In the genomic region with DNA sequence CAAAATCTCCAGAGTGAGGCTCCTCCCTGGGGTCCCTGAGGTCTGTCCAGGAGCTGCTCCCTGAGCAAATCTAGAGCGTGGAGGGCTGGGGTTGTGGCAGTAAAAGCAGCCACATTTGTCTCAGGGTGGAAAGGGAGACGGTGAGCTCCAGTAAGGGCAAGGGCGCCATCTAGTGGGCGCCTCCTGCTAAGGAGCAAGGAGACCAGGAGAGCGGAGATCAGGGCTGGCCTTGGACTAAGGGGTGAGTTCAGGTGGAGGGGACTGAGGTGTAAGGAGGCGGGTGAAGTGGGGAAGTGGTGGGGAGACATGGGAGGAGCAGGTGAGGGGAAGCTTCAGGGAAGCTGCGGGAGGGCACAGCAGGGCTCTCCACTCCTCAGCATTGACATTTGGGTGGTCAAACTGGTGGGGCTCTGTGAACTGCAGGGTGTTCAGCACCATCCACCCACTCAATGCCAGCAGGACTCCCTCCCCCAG, we compare ENCODE assay signal across 8 cellular contexts. TPM values are rescaled to one million over a fixed set of nuclear protein-coding genes. Genes with fewer than 3 reads are reported as not detected.
A peak's percentile ranks its signal among the peaks of the same experiment; 100 is the strongest.
DNase-seq lines count a peak whose midpoint lies in the region; ATAC-seq and TF ChIP-seq lines count a peak whose summit lies in the region.

No MANE protein-coding gene starts in this region.

- H3K4me2 ChIP-seq in GM23338 = peak overlapping the region; percentile 49; the same call in 1 of the 2 replicates

- H3K27ac Mint-ChIP-seq in GM23338 = no peak overlapping the region

- H3K9me3 Mint-ChIP-seq in GM23338 = no peaks in the 10 kb centered on the region

- H3K79me2 ChIP-seq in GM23338 (replicated peaks; ENCODE audit: insufficient read depth) = no peaks in the 10 kb centered on the region

- H4K20me1 ChIP-seq in GM23338 (replicated peaks; ENCODE audit: insufficient read depth) = no peaks in the 10 kb centered on the region; the same call in 1 of the 2 replicates

- H3K4me3 ChIP-seq in AG09309 (ENCODE audit: control insufficient read depth, low read depth, low read length) (no peak overlapping the region), GM23338 (no peak overlapping the region)

- H3K27me3 ChIP-seq in GM23338 (ENCODE audit: insufficient read depth) = peaks cover 66% of the 10 kb centered on the region

- H3K36me3 Mint-ChIP-seq in GM23338 (ENCODE audit: low read depth) = no peaks in the 10 kb centered on the region

- ATAC-seq in GM23338 (peak; percentile 99), left lobe of liver (peak; percentile 98), GM18498 (IDR thresholded peaks at IDR 0.05; ENCODE audit: unreplicated experiment) (no peak)

- peak; percentile 98 for TF ChIP-seq CTCF in AG09309 (IDR thresholded peaks at IDR 0.05; ENCODE audit: control insufficient read depth, insufficient read depth, low read depth, low read length, missing control alignments)
- peak; percentile 80 to 94 for TF ChIP-seq CTCF in GM23338 (conservative IDR thresholded peaks at IDR 0.05; ENCODE audit: low read depth in 2 of 2)

- H3K9me2 ChIP-seq in GM23338 (ENCODE audit: insufficient read depth) = no peaks in the 10 kb centered on the region

- H3K27ac ChIP-seq in GM23338 (ENCODE audit: low read depth) = no peak overlapping the region

- peaks cover 10% of the 10 kb centered on the region; the same call in 2 of the 3 replicates for H3K4me1 Mint-ChIP-seq in GM23338

- no peaks in the 10 kb centered on the region for H3K36me3 ChIP-seq in GM23338 (ENCODE audit: insufficient read depth)

- H3K4me1 ChIP-seq in GM23338 (ENCODE audit: insufficient read depth) = 0 out of 2 replicates have a peak, but pooled peaks cover 4% of the 10 kb centered on the region

- H2AFZ ChIP-seq in GM23338 = peak overlapping the region; percentile 89

- H3F3A ChIP-seq in GM23338 (replicated peaks; ENCODE audit: low read depth) = no peaks in the 10 kb centered on the region

- DNase-seq in AG09309 (ENCODE audit: low read depth) (peak; percentile 13), GM23338 (ENCODE audit: low spot score) (peak; percentile 94), NCI-H2196 treated with DMSO at 0.1 percent for 48 hours (lab: John Stamatoyannopoulos, UW; ENCODE audit: unreplicated experiment) (peak; percentile 45), left lobe of liver (ENCODE audit: low spot score) (peak; percentile 69)
- peak; percentile 74 for DNase-seq in activated CD4-positive, CD25-positive, alpha-beta regulatory T cell treated with anti-CD3 and anti-CD28 coated beads, Interleukin-2, amount 50 U/mL, for 16 hours (ENCODE audit: low read depth, low spot score)
- DNase-seq in central memory CD4-positive, alpha-beta T cell = peak; percentile 79
- DNase-seq in stimulated activated CD4-positive, alpha-beta T cell treated with anti-CD3 and anti-CD28 coated beads, Interleukin-4, amount 100 ng/mL, for 4 hours = peak; percentile 75 to 87

- peaks cover 37% of the 10 kb centered on the region for H3K27me3 Mint-ChIP-seq in GM23338 (ENCODE audit: insufficient read depth, low read depth, poor library complexity)

- H3K4me3 Mint-ChIP-seq in GM23338 = no peak overlapping the region

TF ChIP-seq in GM23338, 12 proteins besides CTCF, POLR2A, EP300 and RAD21:
- no peak for TF ChIP-seq ZNF114 (CRISPR knock-in tag; IDR thresholded peaks at IDR 0.05)
- no peak for TF ChIP-seq CREB1 (CRISPR knock-in tag; IDR thresholded peaks at IDR 0.05; ENCODE audit: low read depth)
- no peak for TF ChIP-seq EZH2 (IDR thresholded peaks at IDR 0.05; ENCODE audit: low read depth, unreplicated experiment)
- TF ChIP-seq, protein P1, sequence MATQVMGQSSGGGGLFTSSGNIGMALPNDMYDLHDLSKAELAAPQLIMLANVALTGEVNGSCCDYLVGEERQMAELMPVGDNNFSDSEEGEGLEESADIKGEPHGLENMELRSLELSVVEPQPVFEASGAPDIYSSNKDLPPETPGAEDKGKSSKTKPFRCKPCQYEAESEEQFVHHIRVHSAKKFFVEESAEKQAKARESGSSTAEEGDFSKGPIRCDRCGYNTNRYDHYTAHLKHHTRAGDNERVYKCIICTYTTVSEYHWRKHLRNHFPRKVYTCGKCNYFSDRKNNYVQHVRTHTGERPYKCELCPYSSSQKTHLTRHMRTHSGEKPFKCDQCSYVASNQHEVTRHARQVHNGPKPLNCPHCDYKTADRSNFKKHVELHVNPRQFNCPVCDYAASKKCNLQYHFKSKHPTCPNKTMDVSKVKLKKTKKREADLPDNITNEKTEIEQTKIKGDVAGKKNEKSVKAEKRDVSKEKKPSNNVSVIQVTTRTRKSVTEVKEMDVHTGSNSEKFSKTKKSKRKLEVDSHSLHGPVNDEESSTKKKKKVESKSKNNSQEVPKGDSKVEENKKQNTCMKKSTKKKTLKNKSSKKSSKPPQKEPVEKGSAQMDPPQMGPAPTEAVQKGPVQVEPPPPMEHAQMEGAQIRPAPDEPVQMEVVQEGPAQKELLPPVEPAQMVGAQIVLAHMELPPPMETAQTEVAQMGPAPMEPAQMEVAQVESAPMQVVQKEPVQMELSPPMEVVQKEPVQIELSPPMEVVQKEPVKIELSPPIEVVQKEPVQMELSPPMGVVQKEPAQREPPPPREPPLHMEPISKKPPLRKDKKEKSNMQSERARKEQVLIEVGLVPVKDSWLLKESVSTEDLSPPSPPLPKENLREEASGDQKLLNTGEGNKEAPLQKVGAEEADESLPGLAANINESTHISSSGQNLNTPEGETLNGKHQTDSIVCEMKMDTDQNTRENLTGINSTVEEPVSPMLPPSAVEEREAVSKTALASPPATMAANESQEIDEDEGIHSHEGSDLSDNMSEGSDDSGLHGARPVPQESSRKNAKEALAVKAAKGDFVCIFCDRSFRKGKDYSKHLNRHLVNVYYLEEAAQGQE (IDR thresholded peaks at IDR 0.05; ENCODE audit: unreplicated experiment) = no peak
- TF ChIP-seq, protein P2, sequence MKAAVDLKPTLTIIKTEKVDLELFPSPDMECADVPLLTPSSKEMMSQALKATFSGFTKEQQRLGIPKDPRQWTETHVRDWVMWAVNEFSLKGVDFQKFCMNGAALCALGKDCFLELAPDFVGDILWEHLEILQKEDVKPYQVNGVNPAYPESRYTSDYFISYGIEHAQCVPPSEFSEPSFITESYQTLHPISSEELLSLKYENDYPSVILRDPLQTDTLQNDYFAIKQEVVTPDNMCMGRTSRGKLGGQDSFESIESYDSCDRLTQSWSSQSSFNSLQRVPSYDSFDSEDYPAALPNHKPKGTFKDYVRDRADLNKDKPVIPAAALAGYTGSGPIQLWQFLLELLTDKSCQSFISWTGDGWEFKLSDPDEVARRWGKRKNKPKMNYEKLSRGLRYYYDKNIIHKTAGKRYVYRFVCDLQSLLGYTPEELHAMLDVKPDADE (IDR thresholded peaks at IDR 0.05) = no peak

RNA-seq across cellular contexts. Expression of a gene that starts 5.3 kb away (rescaled TPM):
- not detected in 2 replicates for total RNA-seq in GM23338 (2014; rRNA removed; shearing (Covaris generic))
- polyA plus RNA-seq in GM23338 (2016; fragmentation: Nextera tagmentation; extraction: Ambion mirVana) = not detected in 2 replicates
- 0.40 TPM for total RNA-seq in left lobe of liver

RNA-seq across cellular contexts. Expression of a gene that starts 56.2 kb away (rescaled TPM):
- total RNA-seq in GM23338 (2014; rRNA removed; shearing (Covaris generic)) = not detected in 2 replicates
- not detected in 2 replicates for polyA plus RNA-seq in GM23338 (2016; fragmentation: Nextera tagmentation; extraction: Ambion mirVana)
- total RNA-seq in left lobe of liver = 0.25 TPM

Comparison
In these comparisons a context has a peak if more than half of its experiments do, and no peak if none do; other contexts are left out.
1. DNase-seq: peak in every context shown above with its lines; median percentile 94 in GM23338; 81 in stimulated activated CD4-positive, alpha-beta T cell treated with anti-CD3 and anti-CD28 coated beads, Interleukin-4, amount 100 ng/mL, for 4 hours; 79 in central memory CD4-positive, alpha-beta T cell; 74 in activated CD4-positive, CD25-positive, alpha-beta regulatory T cell treated with anti-CD3 and anti-CD28 coated beads, Interleukin-2, amount 50 U/mL, for 16 hours; 69 in left lobe of liver; 45 in NCI-H2196 treated with DMSO at 0.1 percent for 48 hours; 13 in AG09309.